In the genomic region with DNA sequence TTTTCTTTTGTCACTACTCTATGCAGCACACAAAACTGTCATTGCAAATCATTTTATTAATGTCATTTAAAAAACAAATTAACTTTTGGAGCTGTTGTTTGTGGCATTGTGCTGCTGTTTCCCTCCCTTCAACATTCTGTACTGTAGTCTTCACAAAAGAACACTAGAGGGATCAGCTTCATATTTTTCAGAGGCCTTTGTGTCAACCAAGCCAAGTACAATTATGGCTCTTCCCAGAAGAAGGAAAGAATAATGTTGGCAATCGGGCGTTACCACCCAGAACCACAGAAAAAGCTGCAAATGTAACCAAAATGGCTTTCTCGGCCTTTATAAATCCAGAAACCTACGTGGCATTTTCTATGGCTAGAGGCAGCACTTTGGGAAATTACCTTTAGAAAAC, we compare ENCODE assay signal across 7 cellular contexts.
A peak's percentile ranks its signal among the peaks of the same experiment; 100 is the strongest.
DNase-seq lines count a peak whose midpoint lies in the region; TF ChIP-seq lines count a peak whose summit lies in the region.

No MANE protein-coding gene starts in this region.

- H3K36me3 ChIP-seq in Loucy (ENCODE audit: insufficient read depth, low read length) (no peaks in the 10 kb centered on the region), WERI-Rb-1 (no peaks in the 10 kb centered on the region), kidney epithelial cell (ENCODE audit: control insufficient read depth, insufficient read depth, low read length) (no peaks in the 10 kb centered on the region), neural progenitor cell (no peaks in the 10 kb centered on the region)

- H3K36me3 Mint-ChIP-seq in type B pancreatic cell = no peaks in the 10 kb centered on the region
- H3K36me3 Mint-ChIP-seq in immature natural killer cell = no peaks in the 10 kb centered on the region
- H3K36me3 Mint-ChIP-seq in neural progenitor cell = no peaks in the 10 kb centered on the region

- H3K4me3 ChIP-seq in Loucy (ENCODE audit: low read length, poor library complexity, severe bottlenecking) (no peak overlapping the region), WERI-Rb-1 (ENCODE audit: low read depth, low read length) (no peak overlapping the region), kidney epithelial cell (ENCODE audit: low read depth, low read length) (no peak overlapping the region), neural progenitor cell (no peak overlapping the region)

- H3K27ac Mint-ChIP-seq in type B pancreatic cell = no peak overlapping the region
- no peak overlapping the region for H3K27ac Mint-ChIP-seq in immature natural killer cell
- no peak overlapping the region for H3K27ac Mint-ChIP-seq in neural progenitor cell

- no peak overlapping the region for H3K4me2 ChIP-seq in Loucy (ENCODE audit: low read depth, low read length, poor library complexity, severe bottlenecking)
- no peak overlapping the region for H3K4me2 ChIP-seq in neural progenitor cell

- H3K27me3 Mint-ChIP-seq in type B pancreatic cell (peaks cover 5% of the 10 kb centered on the region), immature natural killer cell (ENCODE audit: low read depth in 3 of 3) (peaks cover 2 to 7% (median 4%) of the 10 kb centered on the region in 3 donors), neural progenitor cell (ENCODE audit: insufficient read depth, low read depth) (peaks cover 4% of the 10 kb centered on the region)

- H3K27me3 ChIP-seq in Loucy (ENCODE audit: insufficient read depth, low read length, poor library complexity, severe bottlenecking) (no peaks in the 10 kb centered on the region), WERI-Rb-1 (ENCODE audit: insufficient read depth, low read depth, severe bottlenecking) (no peaks in the 10 kb centered on the region), kidney epithelial cell (ENCODE audit: control insufficient read depth, insufficient read depth, low read length) (no peaks in the 10 kb centered on the region), neural progenitor cell (no peaks in the 10 kb centered on the region)

- H3K9ac ChIP-seq in Loucy (ENCODE audit: low read depth, low read length, poor library complexity, severe bottlenecking) (no peak overlapping the region), neural progenitor cell (no peak overlapping the region)

- DNase-seq in WERI-Rb-1 (no peak), kidney epithelial cell (ENCODE audit: low read depth) (no peak), type B pancreatic cell (ENCODE audit: extremely low spot score, unreplicated experiment) (no peak), C1 segment of cervical spinal cord (lab: John Stamatoyannopoulos, UW) (no peak), immature natural killer cell (no peak), neural progenitor cell (ENCODE audit: low spot score) (no peak)

- H3K9me3 ChIP-seq in Loucy (ENCODE audit: insufficient read depth, low read depth, low read length) (no peaks in the 10 kb centered on the region), WERI-Rb-1 (ENCODE audit: severe bottlenecking) (no peaks in the 10 kb centered on the region), neural progenitor cell (ENCODE audit: low read depth) (no peaks in the 10 kb centered on the region)

- no peaks in the 10 kb centered on the region for H4K20me1 ChIP-seq in Loucy (ENCODE audit: insufficient read depth, low read length, poor library complexity, severe bottlenecking)
- no peaks in the 10 kb centered on the region for H4K20me1 ChIP-seq in neural progenitor cell (ENCODE audit: low read depth)

- H3K4me1 Mint-ChIP-seq in type B pancreatic cell (ENCODE audit: unreplicated experiment) (peaks cover 40% of the 10 kb centered on the region), immature natural killer cell (no peaks in the 10 kb centered on the region), neural progenitor cell (peaks cover 27% of the 10 kb centered on the region)

- H3K27ac ChIP-seq in WERI-Rb-1 (no peak overlapping the region), neural progenitor cell (no peak overlapping the region)

- no peak overlapping the region for H2AFZ ChIP-seq in Loucy (ENCODE audit: low read length)
- H2AFZ ChIP-seq in neural progenitor cell (replicated peaks) = no peak overlapping the region

- H3F3A ChIP-seq in Loucy (ENCODE audit: low read depth) (no peaks in the 10 kb centered on the region), neural progenitor cell (ENCODE audit: low read depth) (no peaks in the 10 kb centered on the region)

- H3K4me3 Mint-ChIP-seq in type B pancreatic cell = no peak overlapping the region
- H3K4me3 Mint-ChIP-seq in immature natural killer cell = no peak overlapping the region
- H3K4me3 Mint-ChIP-seq in neural progenitor cell = no peak overlapping the region

- TF ChIP-seq CTCF in Loucy (conservative IDR thresholded peaks at IDR 0.05; ENCODE audit: low read length) (peak; percentile 25; the same call in 1 of the 2 replicates), WERI-Rb-1 (IDR thresholded peaks at IDR 0.05; ENCODE audit: low read depth, low read length) (peak; percentile 39; the same call in 1 of the 2 replicates), kidney epithelial cell (IDR thresholded peaks at IDR 0.05; ENCODE audit: insufficient read depth, low read length, poor library complexity, severe bottlenecking) (peak; percentile 53), type B pancreatic cell (conservative IDR thresholded peaks at IDR 0.05) (peak; percentile 63), neural progenitor cell (IDR thresholded peaks at IDR 0.05) (no peak)

- H3K79me2 ChIP-seq in Loucy (ENCODE audit: insufficient read depth, low read length) (no peaks in the 10 kb centered on the region), neural progenitor cell (ENCODE audit: low read depth) (no peaks in the 10 kb centered on the region)

- H3K9me3 Mint-ChIP-seq in type B pancreatic cell (no peaks in the 10 kb centered on the region), immature natural killer cell (peaks cover 0 to 4% (median 0%) of the 10 kb centered on the region in 6 donors), neural progenitor cell (peaks cover 2% of the 10 kb centered on the region)

- H3K9me2 ChIP-seq in Loucy (replicated peaks; ENCODE audit: low read depth, low read length) = no peaks in the 10 kb centered on the region

- no peaks in the 10 kb centered on the region for H3K4me1 ChIP-seq in Loucy (ENCODE audit: insufficient read depth, low read length, poor library complexity, severe bottlenecking)
- peaks cover 4% of the 10 kb centered on the region for H3K4me1 ChIP-seq in neural progenitor cell
